In the genomic region with DNA sequence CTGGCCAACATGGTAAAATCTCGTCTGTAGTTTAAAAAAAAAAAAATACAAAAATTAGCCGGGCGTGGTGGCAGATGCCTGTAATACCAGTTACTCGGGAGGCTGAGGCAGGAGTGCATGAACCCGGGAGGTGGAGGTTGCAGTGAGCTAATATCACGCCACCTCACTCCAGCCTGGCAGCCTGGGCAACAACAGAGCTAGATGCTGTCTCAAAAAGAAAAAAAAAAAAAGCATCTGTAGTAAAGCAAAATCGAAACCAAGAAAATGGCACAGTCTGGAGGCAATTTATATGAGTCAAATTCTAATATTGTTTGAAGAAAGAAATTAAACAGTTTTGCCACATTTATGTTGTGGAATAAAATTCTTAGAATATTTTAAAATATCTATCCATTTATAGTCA, we compare ENCODE assay signal across 27 cellular contexts.
"Had no signal": no experiment of that assay in that cellular context is flagged by ENCODE, and none has a peak within 500 bp of the region (broad histone marks: within the 10 kb centered on the region; RNA-seq: fewer than 3 reads in every experiment).

No MANE protein-coding gene starts in this region.

- ATAC-seq: activated CD8-positive, alpha-beta memory T cell treated with anti-CD3 and anti-CD28 coated beads, Interleukin-2, amount 10 ng/mL, durations not matched to agents 7 days and 5 days; activated naive CD8-positive, alpha-beta T cell treated with anti-CD3 and anti-CD28 coated beads, Interleukin-2, amount 50 U/mL, for 24 hours had no signal

- H3K4me1 ChIP-seq: SJCRH30 had no signal

- DNase-seq: activated CD4-positive, alpha-beta memory T cell treated with anti-CD3 and anti-CD28 coated beads, Interleukin-2, amount 10 ng/mL, durations not matched to agents 7 days and 5 days; activated CD4-positive, alpha-beta T cell treated with anti-CD3 and anti-CD28 coated beads for 1 hour; activated CD4-positive, alpha-beta T cell treated with anti-CD3 and anti-CD28 coated beads for 48 hours; activated CD4-positive, CD25-positive, alpha-beta regulatory T cell; activated CD8-positive, alpha-beta memory T cell treated with anti-CD3 and anti-CD28 coated beads for 24 hours; activated CD8-positive, alpha-beta memory T cell treated with anti-CD3 and anti-CD28 coated beads, Interleukin-2, amount 10 ng/mL, durations not matched to agents 7 days and 5 days; activated CD8-positive, alpha-beta memory T cell treated with anti-CD3 and anti-CD28 coated beads, Interleukin-2, amount 50 U/mL, for 48 hours; activated effector memory CD4-positive, alpha-beta T cell treated with Interleukin-2 at 50 U/mL for 16 hours; activated naive CD4-positive, alpha-beta T cell treated with anti-CD3 and anti-CD28 coated beads, Interleukin-2, amount 10 ng/mL, durations not matched to agents 7 days and 5 days; activated naive CD8-positive, alpha-beta T cell treated with anti-CD3 and anti-CD28 coated beads, Interleukin-2, amount 50 U/mL, for 24 hours; activated T-cell treated with anti-CD3 and anti-CD28 coated beads, Interleukin-2, amount 50 U/mL, for 48 hours; anterior cingulate cortex; caudate nucleus; cerebellar nuclear complex; NCI-H1048; NCI-H1105 treated with DMSO at 0.1 percent for 48 hours; NCI-H1436; NCI-H1694; NCI-H1930; NCI-H2081 treated with DMSO at 0.1 percent for 48 hours; NCI-H345; NCI-H524 treated with DMSO at 0.1 percent for 48 hours; SHP77; SJCRH30; T1000; WERI-Rb-1 had no signal

- H3K27ac ChIP-seq: SJCRH30, WERI-Rb-1 had no signal

- H3K36me3 ChIP-seq: SJCRH30, WERI-Rb-1 had no signal

- H3K9me3 ChIP-seq: SJCRH30 had no signal

- H3K27me3 ChIP-seq: SJCRH30 had no signal

- H3K4me3 ChIP-seq: SJCRH30, SK-N-MC had no signal
